1 cellular context compared by ENCODE assay signal in genomic region chr10:21528452-21529235, GRCh38.
TF ChIP-seq lines count a peak whose summit lies in the region.

No MANE protein-coding gene starts in this region.

TF ChIP-seq in IMR-90, 13 proteins besides CTCF, POLR2A, EP300 and RAD21 (continued from another document):
- TF ChIP-seq NFE2L2 (IDR thresholded peaks at IDR 0.05; ENCODE audit: low read depth, low read length) = no peak
TF ChIP-seq in IMR-90: peak in this region for 0.
